In genomic region chr16:1731603-1732002, GRCh38 we compare ENCODE assay signal across 15 cellular contexts. TPM values are rescaled to one million over a fixed set of nuclear protein-coding genes. Genes with fewer than 3 reads are reported as not detected.
A peak's percentile ranks its signal among the peaks of the same experiment; 100 is the strongest.
DNase-seq lines count a peak whose midpoint lies in the region; FAIRE-seq and TF ChIP-seq lines count a peak whose summit lies in the region.
"Had no signal": no experiment of that assay in that cellular context is flagged by ENCODE, and none has a peak within 500 bp of the region (broad histone marks: within the 10 kb centered on the region; RNA-seq: fewer than 3 reads in every experiment).

No MANE protein-coding gene starts in this region.

- H3K9me3 Mint-ChIP-seq in CD14-positive monocyte, result peaks cover 0 to 10% (median 2%) of the 10 kb centered on the region in 7 donors

- H3K4me1 Mint-ChIP-seq in CD14-positive monocyte, result peaks cover 12% of the 10 kb centered on the region
- H3K4me1 Mint-ChIP-seq: GM23338 had no signal

- no peaks in the 10 kb centered on the region for H3K4me1 ChIP-seq in osteoblast (ENCODE audit: insufficient read depth, low read length)
- H3K4me1 ChIP-seq: BE2C had no signal

- intact Hi-C loops in CD14-positive monocyte (cut with micrococcal nuclease), result no loop called here

- CTCF ChIA-PET in RWPE1 (lab: Yijun Ruan, JAX), result no interaction called here

- peaks cover 38% of the 10 kb centered on the region for H4K20me1 ChIP-seq in osteoblast (ENCODE audit: insufficient read depth, low read length)

- H3K4me2 ChIP-seq in osteoblast (ENCODE audit: insufficient read depth, low read length), result no peak overlapping the region
- H3K4me2 ChIP-seq: GM23338 had no signal

- FAIRE-seq in RCC 7860 (lab: Jason Lieb, UNC), result no peak
- FAIRE-seq: A204.1, GM12878, GM18507 had no signal

- no peak overlapping the region for H3K4me3 Mint-ChIP-seq in CD14-positive monocyte
- H3K4me3 Mint-ChIP-seq: CD4-positive, CD25-positive, alpha-beta regulatory T cell; GM23338 had no signal

- H3K4me3 ChIP-seq in osteoblast (ENCODE audit: insufficient read depth, low read length), result no peak overlapping the region
- H3K4me3 ChIP-seq: GM12878, GM23338 had no signal

- H3K36me3 ChIP-seq in osteoblast (ENCODE audit: insufficient read depth, low read length), result peaks cover 44% of the 10 kb centered on the region

- POLR2A ChIA-PET in RWPE1 (lab: Yijun Ruan, JAX; ENCODE audit: low non-redundant PET), result no interaction called here

- peaks cover 48% of the 10 kb centered on the region for H3K79me2 ChIP-seq in osteoblast (ENCODE audit: insufficient read depth, low read length)

- H2AFZ ChIP-seq in osteoblast (ENCODE audit: low read length), result no peak overlapping the region
- H2AFZ ChIP-seq: GM23338 had no signal

- peak overlapping the region; percentile 2 to 81 (median 59) for H3K27ac Mint-ChIP-seq in CD14-positive monocyte
- H3K27ac Mint-ChIP-seq: CD4-positive, CD25-positive, alpha-beta regulatory T cell; GM23338 had no signal

- peaks cover 50 to 62% of the 10 kb centered on the region in 2 donors for H3K36me3 Mint-ChIP-seq in CD14-positive monocyte

- DNase-seq in CD14-positive monocyte (ENCODE audit: low spot score), result no peak
- no peak for DNase-seq in RWPE1 (ENCODE audit: low spot score)
- DNase-seq in osteoblast (ENCODE audit: insufficient read length, low spot score, missing footprints), result peak; percentile 76
- peak; percentile 2 for DNase-seq in superior temporal gyrus (ENCODE audit: extremely low spot score)
- no peak for DNase-seq in GM19238 (ENCODE audit: insufficient read length, low spot score)
- no peak for DNase-seq in amniotic stem cell (lab: John Stamatoyannopoulos, UW)
- no peak for DNase-seq in RCC 7860 (ENCODE audit: low spot score)
- DNase-seq: BE2C; CD4-positive, CD25-positive, alpha-beta regulatory T cell; DMS 273 treated with DMSO at 0.1 percent for 48 hours; IMR-90 had no signal

- TF ChIP-seq CTCF in CD14-positive monocyte (IDR thresholded peaks at IDR 0.05) (no peak), RWPE1 (conservative IDR thresholded peaks at IDR 0.05; ENCODE audit: low read depth) (no peak), osteoblast (IDR thresholded peaks at IDR 0.05; ENCODE audit: extremely low read depth, low read depth, low read length) (no peak)

- peaks cover 0 to 4% (median 0%) of the 10 kb centered on the region in 3 donors for H3K27me3 Mint-ChIP-seq in CD14-positive monocyte (ENCODE audit: low read depth in 3 of 3)
- H3K27me3 Mint-ChIP-seq: CD4-positive, CD25-positive, alpha-beta regulatory T cell had no signal

- no peaks in the 10 kb centered on the region for H3K9me3 ChIP-seq in osteoblast (ENCODE audit: low read depth, low read length)

- H3K27ac ChIP-seq in RWPE1 (peak overlapping the region; percentile 25; the same call in 1 of the 2 replicates), osteoblast (ENCODE audit: low read depth, low read length) (no peak overlapping the region)

- no peaks in the 10 kb centered on the region for H3K27me3 ChIP-seq in osteoblast (ENCODE audit: insufficient read depth, low read length)
- H3K27me3 ChIP-seq: BE2C had no signal

RNA-seq across cellular contexts. Expression of gene MAPK8IP3, which starts 25.6 kb away (rescaled TPM):
- polyA plus RNA-seq in CD14-positive monocyte, result 1 to 10 TPM; 1.1 to 2.1 TPM
- total RNA-seq in osteoblast, result 64.1 and 71.0 TPM in 2 replicates

RNA-seq across cellular contexts. Expression of gene NME3, which starts 39.7 kb away (rescaled TPM):
- polyA plus RNA-seq in CD14-positive monocyte, result 10 to 100 TPM; 57.7 to 80.2 TPM
- total RNA-seq in osteoblast, result 49.2 and 55.4 TPM in 2 replicates

RNA-seq across cellular contexts. Expression of gene EME2, which starts 41.0 kb away (rescaled TPM):
- under 1 TPM; 0.26 to 0.48 TPM for polyA plus RNA-seq in CD14-positive monocyte
- total RNA-seq in osteoblast, result 10.0 and 16.3 TPM in 2 replicates

RNA-seq across cellular contexts. Expression of gene MRPS34, which starts 41.3 kb away (rescaled TPM):
- polyA plus RNA-seq in CD14-positive monocyte, result 100 to 1,000 TPM; 109 to 137 TPM
- 40.5 and 47.1 TPM in 2 replicates for total RNA-seq in osteoblast

RNA-seq across cellular contexts. Expression of gene SPSB3, which starts 50.8 kb away (rescaled TPM):
- polyA plus RNA-seq in CD14-positive monocyte, result 10 to 100 TPM; 36.8 to 40.2 TPM
- total RNA-seq in osteoblast, result 33.6 and 42.3 TPM in 2 replicates

Comparison
In these comparisons a context has a peak if more than half of its experiments do, and no peak if none do; other contexts are left out.
1. DNase-seq: peak in osteoblast (single experiment) and superior temporal gyrus (single experiment); none in CD14-positive monocyte (single experiment), RWPE1 (single experiment), GM19238 (single experiment), amniotic stem cell (single experiment) and RCC 7860 (single experiment).